1 cellular context compared by ENCODE assay signal in the genomic region with DNA sequence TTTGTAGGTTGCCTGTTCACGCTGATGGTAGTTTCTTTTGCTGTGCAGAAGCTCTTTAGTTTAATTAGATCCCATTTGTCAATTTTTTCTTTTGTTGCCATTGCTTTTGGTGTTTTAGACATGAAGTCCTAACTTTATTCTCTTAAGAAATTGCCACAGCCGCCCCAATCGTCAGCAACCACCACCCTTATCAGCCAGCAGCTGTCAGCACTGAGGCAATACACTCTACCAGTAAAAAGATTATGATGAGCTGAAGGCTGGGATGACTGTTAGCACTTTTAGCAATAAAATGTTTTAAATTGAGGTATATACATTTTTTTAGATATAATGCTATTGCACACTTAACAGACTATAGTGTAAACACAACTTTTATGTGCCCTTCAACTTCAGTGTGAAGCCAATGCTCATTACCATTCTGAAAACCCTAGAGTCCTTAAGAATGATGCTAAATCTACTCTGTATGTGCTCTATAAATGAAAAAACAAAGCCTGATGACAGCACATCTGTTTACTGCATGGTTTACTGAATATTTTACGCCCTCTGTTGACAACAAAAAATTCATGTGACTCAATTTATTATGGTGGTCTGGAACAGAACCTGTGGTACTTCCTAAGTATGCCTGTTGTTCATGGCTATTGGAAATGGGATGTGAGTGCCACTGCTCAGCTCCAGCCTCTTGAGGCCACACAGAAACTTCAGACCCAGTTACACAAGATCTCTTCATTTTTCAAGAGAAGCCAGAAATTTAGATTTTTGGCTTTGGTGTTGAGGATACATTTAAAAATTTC.
TF ChIP-seq lines count a peak whose summit lies in the region.

No MANE protein-coding gene starts in this region.

TF ChIP-seq in endothelial cell of umbilical vein, 7 proteins besides CTCF, POLR2A, EP300 and RAD21 (continued from another document):
- TF ChIP-seq GATA2 (IDR thresholded peaks at IDR 0.05; ENCODE audit: insufficient read depth, insufficient read length, low read depth, low read length): no peak
- TF ChIP-seq, protein P1, sequence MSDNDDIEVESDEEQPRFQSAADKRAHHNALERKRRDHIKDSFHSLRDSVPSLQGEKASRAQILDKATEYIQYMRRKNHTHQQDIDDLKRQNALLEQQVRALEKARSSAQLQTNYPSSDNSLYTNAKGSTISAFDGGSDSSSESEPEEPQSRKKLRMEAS (IDR thresholded peaks at IDR 0.05; ENCODE audit: insufficient read depth, insufficient read length): no peak
- TF ChIP-seq POLR2AphosphoS5 (IDR thresholded peaks at IDR 0.05; ENCODE audit: insufficient read depth, low read depth, low read length): no peak
- no peak for TF ChIP-seq JUN (IDR thresholded peaks at IDR 0.05; ENCODE audit: borderline replicate concordance, insufficient read depth, insufficient read length, low read depth)
